In genomic region chr13:111176421-111176820, GRCh38 we compare ENCODE assay signal across 12 cellular contexts.
A peak's percentile ranks its signal among the peaks of the same experiment; 100 is the strongest.
DNase-seq lines count a peak whose midpoint lies in the region; ATAC-seq and TF ChIP-seq lines count a peak whose summit lies in the region.
"Had no signal": no experiment of that assay in that cellular context is flagged by ENCODE, and none has a peak within 500 bp of the region (broad histone marks: within the 10 kb centered on the region; RNA-seq: fewer than 3 reads in every experiment).

No MANE protein-coding gene starts in this region.

- H3K4me1 ChIP-seq in BLaER1 = peaks cover 97% of the 10 kb centered on the region
- peaks cover 55% of the 10 kb centered on the region for H3K4me1 ChIP-seq in OCI-LY1 (ENCODE audit: insufficient read depth, low read length, severe bottlenecking)
- H3K4me1 ChIP-seq in colonic mucosa = peaks cover 4% of the 10 kb centered on the region
- peaks cover 86 to 91% of the 10 kb centered on the region in 2 donors for H3K4me1 ChIP-seq in gastrocnemius medialis
- H3K4me1 ChIP-seq in Karpas-422 (ENCODE audit: low read length) = peaks cover 23% of the 10 kb centered on the region

- TF ChIP-seq POLR2A in gastrocnemius medialis (IDR thresholded peaks at IDR 0.05) = no peak

- peak overlapping the region; percentile 61; the same call in 1 of the 2 replicates for H3K9ac ChIP-seq in BLaER1
- H3K9ac ChIP-seq in OCI-LY1 (ENCODE audit: low read length) = no peak overlapping the region
- H3K9ac ChIP-seq in colonic mucosa (ENCODE audit: low read depth in 2 of 2, low read length in 2 of 2) = no peak overlapping the region
- H3K9ac ChIP-seq in Karpas-422 (ENCODE audit: low read length) = no peak overlapping the region

- H3K4me3 ChIP-seq in BLaER1 = peak overlapping the region; percentile 45
- H3K4me3 ChIP-seq in OCI-LY1 (ENCODE audit: low read depth, low read length, poor library complexity, severe bottlenecking) = no peak overlapping the region
- no peak overlapping the region for H3K4me3 ChIP-seq in colonic mucosa
- H3K4me3 ChIP-seq in gastrocnemius medialis = no peak overlapping the region
- no peak overlapping the region for H3K4me3 ChIP-seq in Karpas-422 (ENCODE audit: low read length)
- H3K4me3 ChIP-seq in MG63 = no peak overlapping the region

- no peak for ATAC-seq in gastrocnemius medialis
- ATAC-seq in GM19455 (IDR thresholded peaks at IDR 0.05; ENCODE audit: unreplicated experiment) = no peak

- H3K27me3 ChIP-seq in BLaER1 (no peaks in the 10 kb centered on the region), OCI-LY1 (ENCODE audit: insufficient read depth, low read length) (no peaks in the 10 kb centered on the region), colonic mucosa (no peaks in the 10 kb centered on the region), gastrocnemius medialis (no peaks in the 10 kb centered on the region), Karpas-422 (ENCODE audit: low read length) (no peaks in the 10 kb centered on the region), MG63 (no peaks in the 10 kb centered on the region)

- H3K36me3 ChIP-seq in BLaER1 = peaks cover 21% of the 10 kb centered on the region
- peaks cover 69% of the 10 kb centered on the region for H3K36me3 ChIP-seq in OCI-LY1 (ENCODE audit: insufficient read depth, low read length)
- no peaks in the 10 kb centered on the region for H3K36me3 ChIP-seq in colonic mucosa
- H3K36me3 ChIP-seq in gastrocnemius medialis = no peaks in the 10 kb centered on the region
- peaks cover 20% of the 10 kb centered on the region for H3K36me3 ChIP-seq in Karpas-422 (ENCODE audit: insufficient read depth, low read length)
- H3K36me3 ChIP-seq in MG63 = peaks cover 6% of the 10 kb centered on the region; the same call in 1 of the 2 replicates

- H3K9me3 ChIP-seq in BLaER1 (peaks cover 3% of the 10 kb centered on the region; the same call in 1 of the 2 replicates), OCI-LY1 (ENCODE audit: low read length) (no peaks in the 10 kb centered on the region), colonic mucosa (no peaks in the 10 kb centered on the region), gastrocnemius medialis (no peaks in the 10 kb centered on the region), Karpas-422 (ENCODE audit: low read length) (no peaks in the 10 kb centered on the region), MG63 (no peaks in the 10 kb centered on the region)

- H3K27ac ChIP-seq in BLaER1 (peak overlapping the region; percentile 97), OCI-LY1 (ENCODE audit: low read depth, low read length, poor library complexity, severe bottlenecking) (peak overlapping the region; percentile 91), colonic mucosa (peak overlapping the region; percentile 41), gastrocnemius medialis (peak overlapping the region; percentile 73 to 82 (median 80)), Karpas-422 (ENCODE audit: low read length) (no peak overlapping the region)
- H3K27ac ChIP-seq: HL-60, WERI-Rb-1 had no signal

- no peaks in the 10 kb centered on the region for H3K9me2 ChIP-seq in OCI-LY1 (ENCODE audit: low read depth, low read length)
- H3K9me2 ChIP-seq in Karpas-422 (replicated peaks; ENCODE audit: insufficient read depth, low read length) = no peaks in the 10 kb centered on the region

- DNase-seq in colonic mucosa (no peak), gastrocnemius medialis (no peak), Karpas-422 (no peak), MG63 (no peak), NCI-H2107 treated with DMSO at 0.1 percent for 48 hours (lab: John Stamatoyannopoulos, UW; ENCODE audit: unreplicated experiment) (no peak)
- DNase-seq: activated gamma-delta T cell treated with Interleukin-2 at 50 U/mL for 16 hours, SIG-M5, WERI-Rb-1 had no signal

- H3K4me2 ChIP-seq in BLaER1 (peak overlapping the region; percentile 99), OCI-LY1 (ENCODE audit: low read length) (no peak overlapping the region), Karpas-422 (ENCODE audit: low read depth, low read length, poor library complexity, severe bottlenecking) (no peak overlapping the region)

- in situ Hi-C loops in gastrocnemius medialis (cut with MboI; ENCODE audit: low sequenced_read_pairs in 4 of 4) = no loop called here

- H3K79me2 ChIP-seq in OCI-LY1 (ENCODE audit: insufficient read depth, low read length) (peaks cover 40% of the 10 kb centered on the region), Karpas-422 (ENCODE audit: low read length) (peaks cover 98% of the 10 kb centered on the region)

- TF ChIP-seq CTCF in OCI-LY1 (IDR thresholded peaks at IDR 0.05; ENCODE audit: low read length) = no peak
- TF ChIP-seq CTCF in colonic mucosa (IDR thresholded peaks at IDR 0.05) = no peak
- no peak for TF ChIP-seq CTCF in gastrocnemius medialis (IDR thresholded peaks at IDR 0.05 in 4 of 5, conservative IDR thresholded peaks at IDR 0.05 in 1 of 5)

- intact Hi-C loops in colonic mucosa (cut with DNase I) = no loop called here
- intact Hi-C loops in gastrocnemius medialis (cut with DNase I; ENCODE audit: low total_unique reads) = no loop called here

- no peaks in the 10 kb centered on the region for H3F3A ChIP-seq in OCI-LY1 (ENCODE audit: insufficient read depth, low read length)

- H4K20me1 ChIP-seq in BLaER1 = peaks cover 10% of the 10 kb centered on the region; the same call in 1 of the 2 replicates
- H4K20me1 ChIP-seq in OCI-LY1 (ENCODE audit: insufficient read depth, low read length) = no peaks in the 10 kb centered on the region
- 0 out of 2 replicates have a peak, but pooled peaks cover 7% of the 10 kb centered on the region for H4K20me1 ChIP-seq in Karpas-422 (ENCODE audit: insufficient read depth, low read depth, low read length)

- H2AFZ ChIP-seq in OCI-LY1 (ENCODE audit: low read length) = no peak overlapping the region
- H2AFZ ChIP-seq in Karpas-422 (ENCODE audit: low read length) = no peak overlapping the region
